ENCODE assay signal across 20 cellular contexts in genomic region chr2:207633686-207634085, GRCh38.
"Had no signal": no experiment of that assay in that cellular context is flagged by ENCODE, and none has a peak within 500 bp of the region (broad histone marks: within the 10 kb centered on the region; RNA-seq: fewer than 3 reads in every experiment).

No MANE protein-coding gene starts in this region.

- ATAC-seq: left colon had no signal

- H3K4me1 ChIP-seq: tibial nerve had no signal

- H3K36me3 ChIP-seq: cardiac muscle cell, lower lobe of right lung, tibial nerve had no signal

- H3K4me3 ChIP-seq: cardiac muscle cell, lower lobe of right lung, tibial nerve had no signal

- FAIRE-seq: endothelial cell of umbilical vein, islet of Langerhans had no signal

- DNase-seq: activated B cell treated with CpG ODN at 0.5 μM for 24 hours; activated CD4-positive, alpha-beta memory T cell treated with anti-CD3 and anti-CD28 coated beads, Interleukin-2, amount 10 ng/mL, durations not matched to agents 7 days and 5 days; activated CD8-positive, alpha-beta memory T cell treated with anti-CD3 and anti-CD28 coated beads, Interleukin-2, amount 10 ng/mL, durations not matched to agents 7 days and 5 days; activated naive CD4-positive, alpha-beta T cell; activated naive CD8-positive, alpha-beta T cell treated with anti-CD3 and anti-CD28 coated beads for 36 hours; amniotic stem cell; dermis blood vessel endothelial cell; effector memory CD4-positive, alpha-beta T cell; left colon; lower lobe of right lung; nucleus accumbens; retina; stimulated activated CD4-positive, alpha-beta T cell treated with anti-CD3 and anti-CD28 coated beads, Interleukin-12 subunit alpha, Interleukin-12 subunit beta, amount 100 ng/mL, for 4 hours; stimulated activated CD8-positive, alpha-beta memory T cell treated with anti-CD3 and anti-CD28 coated beads, Interleukin-4, amount 100 ng/mL, for 48 hours; stimulated activated naive CD8-positive, alpha-beta T cell treated with anti-CD3 and anti-CD28 coated beads, Interleukin-15, Interleukin-2, amounts not matched to agents 100 U/mL and 50 U/mL, for 24 hours; substantia nigra had no signal

- H3K27me3 ChIP-seq: cardiac muscle cell, tibial nerve had no signal

- H3K27ac ChIP-seq: cardiac muscle cell, lower lobe of right lung, tibial nerve had no signal

- H3K9me3 ChIP-seq: lower lobe of right lung, tibial nerve had no signal
